8 cellular contexts compared by ENCODE assay signal in genomic region chr11:5690216-5690615, GRCh38. TPM values are rescaled to one million over a fixed set of nuclear protein-coding genes. Genes with fewer than 3 reads are reported as not detected.
A peak's percentile ranks its signal among the peaks of the same experiment; 100 is the strongest.
DNase-seq lines count a peak whose midpoint lies in the region; ATAC-seq lines count a peak whose summit lies in the region.

No MANE protein-coding gene starts in this region.

- H3K9me3 ChIP-seq in iPS DF 6.9 (ENCODE audit: control insufficient read depth, insufficient read depth, low read length) = no peaks in the 10 kb centered on the region

- H3K4me3 Mint-ChIP-seq in activated T-helper 2 cell treated with anti-CD3 and anti-CD28 coated beads, Interferon-gamma antibody, Interleukin-2, Interleukin-4, amounts not matched to agents 10 μg/mL and 5 μg/mL and 100 μg/mL, durations not matched to agents 14 hours and 24 hours and 36 hours (ENCODE audit: low read depth) = peak overlapping the region; percentile 91
- peak overlapping the region; percentile 90 for H3K4me3 Mint-ChIP-seq in stimulated activated memory B cell treated with anti-CD40 and anti-IgM and Interleukin-4, amounts not matched to agents 10 μg/mL and 1 μg/mL and 100 μg/mL, for 72 hours

- H3K27me3 ChIP-seq in H7 (ENCODE audit: control insufficient read depth, insufficient read depth, low read length) = no peaks in the 10 kb centered on the region
- no peaks in the 10 kb centered on the region for H3K27me3 ChIP-seq in iPS DF 6.9 (ENCODE audit: control insufficient read depth, insufficient read depth, low read length)

- H3K27ac Mint-ChIP-seq in activated T-helper 2 cell treated with anti-CD3 and anti-CD28 coated beads, Interferon-gamma antibody, Interleukin-2, Interleukin-4, amounts not matched to agents 10 μg/mL and 5 μg/mL and 100 μg/mL, durations not matched to agents 14 hours and 24 hours and 36 hours = peak overlapping the region; percentile 89
- H3K27ac Mint-ChIP-seq in stimulated activated memory B cell treated with anti-CD40 and anti-IgM and Interleukin-4, amounts not matched to agents 10 μg/mL and 1 μg/mL and 100 μg/mL, for 72 hours = peak overlapping the region; percentile 92

- peaks cover 42% of the 10 kb centered on the region for H3K4me1 Mint-ChIP-seq in activated T-helper 2 cell treated with anti-CD3 and anti-CD28 coated beads, Interferon-gamma antibody, Interleukin-2, Interleukin-4, amounts not matched to agents 10 μg/mL and 5 μg/mL and 100 μg/mL, durations not matched to agents 14 hours and 24 hours and 36 hours (ENCODE audit: low read depth)
- H3K4me1 Mint-ChIP-seq in stimulated activated memory B cell treated with anti-CD40 and anti-IgM and Interleukin-4, amounts not matched to agents 10 μg/mL and 1 μg/mL and 100 μg/mL, for 72 hours = peaks cover 59% of the 10 kb centered on the region

- H3K9me3 Mint-ChIP-seq in activated T-helper 2 cell treated with anti-CD3 and anti-CD28 coated beads, Interferon-gamma antibody, Interleukin-2, Interleukin-4, amounts not matched to agents 10 μg/mL and 5 μg/mL and 100 μg/mL, durations not matched to agents 14 hours and 24 hours and 36 hours = no peaks in the 10 kb centered on the region
- no peaks in the 10 kb centered on the region for H3K9me3 Mint-ChIP-seq in stimulated activated memory B cell treated with anti-CD40 and anti-IgM and Interleukin-4, amounts not matched to agents 10 μg/mL and 1 μg/mL and 100 μg/mL, for 72 hours

- no peak for DNase-seq in H7
- DNase-seq in activated T-helper 2 cell treated with anti-CD3 and anti-CD28 coated beads, Interferon-gamma antibody, Interleukin-2, Interleukin-4, amounts not matched to agents 10 μg/mL and 5 μg/mL and 100 μg/mL, durations not matched to agents 14 hours and 24 hours and 36 hours (ENCODE audit: low spot score) = no peak
- no peak for DNase-seq in iPS DF 6.9 (ENCODE audit: low read depth, low spot score)
- DNase-seq in glomerular visceral epithelial cell (ENCODE audit: extremely low spot score) = no peak
- no peak for DNase-seq in activated effector memory CD4-positive, alpha-beta T cell treated with anti-CD3 and anti-CD28 coated beads, Interleukin-2, amount 50 U/mL, for 16 hours
- no peak for DNase-seq in HT-29 (ENCODE audit: low spot score)
- DNase-seq in SKM-1 treated with dmso at 0.1 percent for 144 hours (lab: John Stamatoyannopoulos, UW; ENCODE audit: unreplicated experiment) = no peak

- peaks cover 26% of the 10 kb centered on the region for H3K36me3 Mint-ChIP-seq in activated T-helper 2 cell treated with anti-CD3 and anti-CD28 coated beads, Interferon-gamma antibody, Interleukin-2, Interleukin-4, amounts not matched to agents 10 μg/mL and 5 μg/mL and 100 μg/mL, durations not matched to agents 14 hours and 24 hours and 36 hours (ENCODE audit: low read depth)
- no peaks in the 10 kb centered on the region for H3K36me3 Mint-ChIP-seq in stimulated activated memory B cell treated with anti-CD40 and anti-IgM and Interleukin-4, amounts not matched to agents 10 μg/mL and 1 μg/mL and 100 μg/mL, for 72 hours

- WGBS in iPS DF 6.9 (ENCODE audit: insufficient coverage, insufficient read length) = no CpG with 5 or more reads among the region's 5 CpGs

- no peaks in the 10 kb centered on the region for H3K4me1 ChIP-seq in iPS DF 6.9 (ENCODE audit: control insufficient read depth, insufficient read depth, low read length)

- H3K36me3 ChIP-seq in H7 (replicated peaks; ENCODE audit: control insufficient read depth, insufficient read depth, low read length) (no peaks in the 10 kb centered on the region; the same call in 1 of the 2 replicates), iPS DF 6.9 (ENCODE audit: control insufficient read depth, insufficient read depth, low read length) (no peaks in the 10 kb centered on the region)

- no peaks in the 10 kb centered on the region for H3K27me3 Mint-ChIP-seq in activated T-helper 2 cell treated with anti-CD3 and anti-CD28 coated beads, Interferon-gamma antibody, Interleukin-2, Interleukin-4, amounts not matched to agents 10 μg/mL and 5 μg/mL and 100 μg/mL, durations not matched to agents 14 hours and 24 hours and 36 hours (ENCODE audit: low read depth)
- H3K27me3 Mint-ChIP-seq in stimulated activated memory B cell treated with anti-CD40 and anti-IgM and Interleukin-4, amounts not matched to agents 10 μg/mL and 1 μg/mL and 100 μg/mL, for 72 hours = no peaks in the 10 kb centered on the region

- ATAC-seq in stimulated activated memory B cell treated with anti-CD40 and anti-IgM and Interleukin-4, amounts not matched to agents 10 μg/mL and 1 μg/mL and 100 μg/mL, for 72 hours = no peak

- H3K27ac ChIP-seq in iPS DF 6.9 (ENCODE audit: low read length) = no peak overlapping the region

- intact Hi-C loops in activated T-helper 2 cell treated with anti-CD3 and anti-CD28 coated beads, Interferon-gamma antibody, Interleukin-2, Interleukin-4, amounts not matched to agents 10 μg/mL and 5 μg/mL and 100 μg/mL, durations not matched to agents 14 hours and 24 hours and 36 hours (cut with micrococcal nuclease) = loop anchor here (2.0 kb wide), 1 partner anchor 631 kb away; the partner anchor contains the start of gene CAVIN3

- H3K4me3 ChIP-seq in H7 (ENCODE audit: insufficient read depth, low read depth, low read length) = peak overlapping the region; percentile 19; the same call in 1 of the 2 replicates
- H3K4me3 ChIP-seq in iPS DF 6.9 (ENCODE audit: low read length) = peak overlapping the region; percentile 2; the same call in 1 of the 2 replicates

RNA-seq across cellular contexts. Expression of gene TRIM22, which starts 0.6 kb away (rescaled TPM):
- 2.6 and 3.0 TPM in 2 replicates for total RNA-seq in H7 (2014; rRNA removed; shearing (Covaris generic))
- 83.9 and 96.0 TPM in 2 replicates for total RNA-seq in activated T-helper 2 cell treated with anti-CD3 and anti-CD28 coated beads, Interferon-gamma antibody, Interleukin-2, Interleukin-4, amounts not matched to agents 10 μg/mL and 5 μg/mL and 100 μg/mL, durations not matched to agents 14 hours and 24 hours and 36 hours
- 0.33 TPM in 1 of 2 replicates, not detected in the other for total RNA-seq in HT-29 (2014; rRNA removed; shearing (Covaris generic))

RNA-seq across cellular contexts. Expression of gene TRIM5, which starts 5.3 kb away (rescaled TPM):
- total RNA-seq in H7 (2014; rRNA removed; shearing (Covaris generic)) = 12.3 and 20.8 TPM in 2 replicates
- 12.4 and 14.1 TPM in 2 replicates for total RNA-seq in activated T-helper 2 cell treated with anti-CD3 and anti-CD28 coated beads, Interferon-gamma antibody, Interleukin-2, Interleukin-4, amounts not matched to agents 10 μg/mL and 5 μg/mL and 100 μg/mL, durations not matched to agents 14 hours and 24 hours and 36 hours
- total RNA-seq in HT-29 (2014; rRNA removed; shearing (Covaris generic)) = 11.0 and 16.6 TPM in 2 replicates

RNA-seq across cellular contexts. Expression of gene OR56B1, which starts 46.0 kb away (rescaled TPM):
- not detected in 2 replicates for total RNA-seq in H7 (2014; rRNA removed; shearing (Covaris generic))
- total RNA-seq in activated T-helper 2 cell treated with anti-CD3 and anti-CD28 coated beads, Interferon-gamma antibody, Interleukin-2, Interleukin-4, amounts not matched to agents 10 μg/mL and 5 μg/mL and 100 μg/mL, durations not matched to agents 14 hours and 24 hours and 36 hours = not detected in 2 replicates
- total RNA-seq in HT-29 (2014; rRNA removed; shearing (Covaris generic)) = not detected in 2 replicates

Comparison
In these comparisons a context has a peak if more than half of its experiments do, and no peak if none do; other contexts are left out.
1. RNA of gene TRIM22, which starts 0.6 kb away (total RNA-seq): 83.9 to 96.0 TPM in activated T-helper 2 cell treated with anti-CD3 and anti-CD28 coated beads, Interferon-gamma antibody, Interleukin-2, Interleukin-4, amounts not matched to agents 10 μg/mL and 5 μg/mL and 100 μg/mL, durations not matched to agents 14 hours and 24 hours and 36 hours; 2.6 to 3.0 TPM in H7 and 0.33 TPM in HT-29; every median in the first group is over 10 times any median in the second.